ENCODE assay signal across 27 cellular contexts in genomic region chr15:70501121-70501727, GRCh38.
"Had no signal": no experiment of that assay in that cellular context is flagged by ENCODE, and none has a peak within 500 bp of the region (broad histone marks: within the 10 kb centered on the region; RNA-seq: fewer than 3 reads in every experiment).

No MANE protein-coding gene starts in this region.

- H3K36me3 Mint-ChIP-seq: activated CD8-positive, alpha-beta memory T cell treated with anti-CD3 and anti-CD28 coated beads, Interleukin-2, amount 10 ng/mL, durations not matched to agents 7 days and 5 days; activated naive CD4-positive, alpha-beta T cell treated with anti-CD3 and anti-CD28 coated beads, Interleukin-2, amount 10 ng/mL, durations not matched to agents 7 days and 5 days; WTC11 had no signal

- H3K4me3 Mint-ChIP-seq: activated CD4-positive, alpha-beta T cell treated with anti-CD3 and anti-CD28 coated beads, Interleukin-2, amount 10 ng/mL, durations not matched to agents 24 days and 14 days; activated CD8-positive, alpha-beta memory T cell treated with anti-CD3 and anti-CD28 coated beads, Interleukin-2, amount 10 ng/mL, durations not matched to agents 7 days and 5 days; activated naive CD4-positive, alpha-beta T cell treated with anti-CD3 and anti-CD28 coated beads, Interleukin-2, amount 10 ng/mL, durations not matched to agents 7 days and 5 days; activated T-helper 17 cell treated with anti-CD3 and anti-CD28 coated beads, Interleukin-2, amount 50 U/mL, for 72 hours; T-helper 17 cell; WTC11 had no signal

- H3K36me3 ChIP-seq: ascending aorta, SJSA1 had no signal

- H3K27ac Mint-ChIP-seq: activated CD4-positive, alpha-beta T cell treated with anti-CD3 and anti-CD28 coated beads, Interleukin-2, amount 10 ng/mL, durations not matched to agents 24 days and 14 days; activated CD8-positive, alpha-beta memory T cell treated with anti-CD3 and anti-CD28 coated beads, Interleukin-2, amount 10 ng/mL, durations not matched to agents 7 days and 5 days; activated naive CD4-positive, alpha-beta T cell treated with anti-CD3 and anti-CD28 coated beads, Interleukin-2, amount 10 ng/mL, durations not matched to agents 7 days and 5 days; activated T-helper 17 cell treated with anti-CD3 and anti-CD28 coated beads, Interleukin-2, amount 50 U/mL, for 72 hours; T-helper 17 cell; WTC11 had no signal

- H3K9me3 Mint-ChIP-seq: activated CD4-positive, alpha-beta T cell treated with anti-CD3 and anti-CD28 coated beads, Interleukin-2, amount 10 ng/mL, durations not matched to agents 24 days and 14 days; activated naive CD4-positive, alpha-beta T cell treated with anti-CD3 and anti-CD28 coated beads, Interleukin-2, amount 10 ng/mL, durations not matched to agents 7 days and 5 days; activated T-helper 17 cell treated with anti-CD3 and anti-CD28 coated beads, Interleukin-2, amount 50 U/mL, for 72 hours; central memory CD8-positive, alpha-beta T cell; WTC11 had no signal

- H3K27me3 ChIP-seq: ascending aorta, body of pancreas, SJSA1 had no signal

- H3K27ac ChIP-seq: ascending aorta, body of pancreas, SJSA1 had no signal

- H3K9me3 ChIP-seq: ascending aorta, body of pancreas, SJSA1 had no signal

- DNase-seq: activated CD4-positive, alpha-beta T cell treated with anti-CD3 and anti-CD28 coated beads for 1 hour; activated CD4-positive, alpha-beta T cell treated with anti-CD3 and anti-CD28 coated beads, Interleukin-2, amount 10 ng/mL, durations not matched to agents 24 days and 14 days; activated CD4-positive, alpha-beta T cell treated with anti-CD3 and anti-CD28 coated beads, Interleukin-2, amount 50 U/mL, for 48 hours; activated CD8-positive, alpha-beta memory T cell treated with anti-CD3 and anti-CD28 coated beads, Interleukin-2, amount 10 ng/mL, durations not matched to agents 7 days and 5 days; activated gamma-delta T cell treated with Interleukin-2 at 50 U/mL for 16 hours; activated naive CD4-positive, alpha-beta T cell treated with anti-CD3 and anti-CD28 coated beads, Interleukin-2, amount 10 ng/mL, durations not matched to agents 7 days and 5 days; activated T-cell treated with anti-CD3 and anti-CD28 coated beads, Interleukin-2, amount 50 U/mL, for 48 hours; body of pancreas; Kasumi-1; KBM-7; NCI-H1048; NCI-H1417; NCI-H2029; NCI-H345; NCI-H510A; NCI-H526 treated with DMSO at 0.1 percent for 48 hours; NCI-H82; RPMI8226; T-helper 17 cell; T-helper 9 cell had no signal

- ATAC-seq: activated CD8-positive, alpha-beta memory T cell treated with anti-CD3 and anti-CD28 coated beads, Interleukin-2, amount 10 ng/mL, durations not matched to agents 7 days and 5 days; activated T-helper 17 cell treated with anti-CD3 and anti-CD28 coated beads, Interleukin-2, amount 50 U/mL, for 72 hours; body of pancreas; Right ventricle myocardium inferior; T-helper 17 cell; WTC11 had no signal

- H3K27me3 Mint-ChIP-seq: central memory CD8-positive, alpha-beta T cell; T-helper 17 cell had no signal

- H3K4me3 ChIP-seq: ascending aorta, body of pancreas, SJSA1 had no signal

- FAIRE-seq: bronchial epithelial cell had no signal
